In genomic region chr19:51927859-51928258, GRCh38 we compare ENCODE assay signal across 1 cellular context.
TF ChIP-seq lines count a peak whose summit lies in the region.

No MANE protein-coding gene starts in this region.

TF ChIP-seq in HepG2, 621 proteins besides CTCF, POLR2A, EP300 and RAD21:
- TF ChIP-seq ZNF121 (CRISPR knock-in tag; IDR thresholded peaks at IDR 0.05) (peak; percentile 85), ZC3H13 (CRISPR knock-in tag; IDR thresholded peaks at IDR 0.05) (no peak)
- TF ChIP-seq, protein P1, sequence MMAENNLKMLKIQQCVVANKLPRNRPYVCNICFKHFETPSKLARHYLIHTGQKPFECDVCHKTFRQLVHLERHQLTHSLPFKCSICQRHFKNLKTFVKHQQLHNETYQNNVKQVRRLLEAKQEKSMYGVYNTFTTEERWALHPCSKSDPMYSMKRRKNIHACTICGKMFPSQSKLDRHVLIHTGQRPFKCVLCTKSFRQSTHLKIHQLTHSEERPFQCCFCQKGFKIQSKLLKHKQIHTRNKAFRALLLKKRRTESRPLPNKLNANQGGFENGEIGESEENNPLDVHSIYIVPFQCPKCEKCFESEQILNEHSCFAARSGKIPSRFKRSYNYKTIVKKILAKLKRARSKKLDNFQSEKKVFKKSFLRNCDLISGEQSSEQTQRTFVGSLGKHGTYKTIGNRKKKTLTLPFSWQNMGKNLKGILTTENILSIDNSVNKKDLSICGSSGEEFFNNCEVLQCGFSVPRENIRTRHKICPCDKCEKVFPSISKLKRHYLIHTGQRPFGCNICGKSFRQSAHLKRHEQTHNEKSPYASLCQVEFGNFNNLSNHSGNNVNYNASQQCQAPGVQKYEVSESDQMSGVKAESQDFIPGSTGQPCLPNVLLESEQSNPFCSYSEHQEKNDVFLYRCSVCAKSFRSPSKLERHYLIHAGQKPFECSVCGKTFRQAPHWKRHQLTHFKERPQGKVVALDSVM (CRISPR knock-in tag; IDR thresholded peaks at IDR 0.05) = peak; percentile 84
